16 cellular contexts compared by ENCODE assay signal in the genomic region with DNA sequence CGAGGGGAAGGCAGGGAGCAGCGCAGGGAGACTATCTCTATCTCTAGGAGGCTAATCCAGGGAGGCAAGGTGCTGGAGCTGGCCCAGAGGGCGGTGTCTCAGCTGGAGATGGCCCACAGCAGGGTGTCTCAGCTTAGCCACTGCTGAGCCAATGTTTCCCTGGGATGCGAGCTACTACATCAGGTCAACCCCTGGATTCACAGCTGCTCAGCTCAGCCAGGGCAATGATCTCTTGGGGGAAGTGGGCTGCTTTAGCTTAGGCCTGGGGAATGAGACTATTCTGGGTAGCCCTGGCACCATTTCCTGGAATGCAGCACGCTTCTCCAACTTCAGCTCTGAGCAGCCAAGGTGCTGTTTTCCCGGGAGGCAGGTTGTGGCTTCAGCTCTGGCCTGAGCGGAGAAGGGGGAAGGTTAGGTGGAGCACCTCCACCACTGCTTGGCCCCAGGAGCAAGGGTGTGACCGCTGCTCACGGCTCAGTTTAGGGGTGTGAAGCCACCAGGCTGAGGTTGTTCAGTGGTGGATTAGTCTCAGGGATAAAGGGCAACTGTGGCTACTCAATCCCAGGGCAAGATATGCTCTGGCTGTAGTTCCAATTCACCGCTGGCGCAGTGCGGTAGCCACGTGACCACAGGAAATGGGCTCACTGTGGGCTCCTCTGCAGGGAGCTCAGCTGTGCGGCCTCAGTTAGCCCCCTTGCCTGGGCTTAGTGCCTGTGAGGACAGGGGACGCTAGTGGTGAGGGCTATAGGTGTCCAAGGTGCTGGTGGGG. TPM values are rescaled to one million over a fixed set of nuclear protein-coding genes. Genes with fewer than 3 reads are reported as not detected.
DNase-seq lines count a peak whose midpoint lies in the region; ATAC-seq, FAIRE-seq and TF ChIP-seq lines count a peak whose summit lies in the region.
"Had no signal": no experiment of that assay in that cellular context is flagged by ENCODE, and none has a peak within 500 bp of the region (broad histone marks: within the 10 kb centered on the region; RNA-seq: fewer than 3 reads in every experiment).

No MANE protein-coding gene starts in this region.

- ATAC-seq in HCT116 (peak; percentile 63), K562 (peak; percentile 88)
- ATAC-seq in natural killer cell treated with Interleukin-12 subunit alpha and Interleukin-12 subunit beta and Interleukin-15 and Interleukin-18, amount 100 ng/mL, for 72 hours: peak; percentile 36 to 72
- ATAC-seq: body of pancreas had no signal

- WGBS in K562 (ENCODE audit: insufficient coverage, low coverage, missing lambda C conversion rate): 31% methylated on average over 15 of the region's 15 CpGs

- no peaks in the 10 kb centered on the region for H3K79me2 ChIP-seq in HCT116 (ENCODE audit: insufficient read depth, low read length)
- peaks cover 4% of the 10 kb centered on the region for H3K79me2 ChIP-seq in K562 (ENCODE audit: control insufficient read depth, insufficient read depth, low read length)

- H3K27me3 ChIP-seq in HCT116 (ENCODE audit: insufficient read depth, low read length): no peaks in the 10 kb centered on the region
- H3K27me3 ChIP-seq in K562 (ENCODE audit: control insufficient read depth in 2 of 2, insufficient read depth in 2 of 2, low read length in 2 of 2): peaks cover 4 to 27% of the 10 kb centered on the region in 2 experiments; a peak in 3 of 5 replicates
- H3K27me3 ChIP-seq: body of pancreas, Peyer's patch had no signal

- H3K27ac Mint-ChIP-seq in natural killer cell treated with Interleukin-12 subunit alpha and Interleukin-12 subunit beta and Interleukin-15 and Interleukin-18, amount 100 ng/mL, for 72 hours: no peak overlapping the region

- peaks cover 3 to 7% of the 10 kb centered on the region in 2 experiments; a peak in 1 of 4 replicates for H3K4me1 ChIP-seq in HCT116 (ENCODE audit: control insufficient read depth in 1 of 2, insufficient read depth in 2 of 2, low read length in 2 of 2)
- H3K4me1 ChIP-seq in K562 (replicated peaks in 1 of 2; ENCODE audit: control insufficient read depth in 2 of 2, insufficient read depth in 2 of 2, low read length in 2 of 2): peaks cover 12 to 28% of the 10 kb centered on the region in 2 experiments; a peak in 4 of 5 replicates
- H3K4me1 ChIP-seq: BE2C, Peyer's patch had no signal

- H3K4me3 Mint-ChIP-seq in natural killer cell treated with Interleukin-12 subunit alpha and Interleukin-12 subunit beta and Interleukin-15 and Interleukin-18, amount 100 ng/mL, for 72 hours: no peak overlapping the region

- CTCF ChIA-PET in HCT116 (lab: Charles Lee): no interaction called here
- CTCF ChIA-PET in K562 (lab: Yijun Ruan, JAX; ENCODE audit: low intra/inter-chr PET ratio): no interaction called here

- no peaks in the 10 kb centered on the region for H3K36me3 Mint-ChIP-seq in natural killer cell treated with Interleukin-12 subunit alpha and Interleukin-12 subunit beta and Interleukin-15 and Interleukin-18, amount 100 ng/mL, for 72 hours

- H3K9me3 ChIP-seq in HCT116 (ENCODE audit: control insufficient read depth in 1 of 2, insufficient read depth in 1 of 2, low read depth in 1 of 2, low read length in 2 of 2): no peaks in the 10 kb centered on the region
- no peaks in the 10 kb centered on the region for H3K9me3 ChIP-seq in K562 (replicated peaks; ENCODE audit: control insufficient read depth, insufficient read depth, low read depth, low read length)
- H3K9me3 ChIP-seq: BE2C, body of pancreas, Peyer's patch had no signal

- no peak for TF ChIP-seq RAD21 in HCT116 (IDR thresholded peaks at IDR 0.05; ENCODE audit: low read depth)
- TF ChIP-seq RAD21 in K562 (CRISPR knock-in tag; conservative IDR thresholded peaks at IDR 0.05 in 1 of 2, IDR thresholded peaks at IDR 0.05 in 1 of 2): no peak

- DNase-seq in HCT116 (ENCODE audit: low read depth, low spot score) (no peak), K562 (ENCODE audit: extremely low read depth in 1 of 4, low spot score in 3 of 4) (peak in 2 of 4 experiments; percentile 52 to 58), NCI-H1930 (lab: John Stamatoyannopoulos, UW) (no peak), SIG-M5 (lab: John Stamatoyannopoulos, UW) (no peak), cerebellar cortex (ENCODE audit: low spot score) (no peak)
- DNase-seq in natural killer cell treated with Interleukin-12 subunit alpha and Interleukin-12 subunit beta and Interleukin-15 and Interleukin-18, amount 100 ng/mL, for 72 hours (ENCODE audit: low spot score): no peak
- DNase-seq: BE2C; body of pancreas; DMS153; effector CD4-positive, alpha-beta T cell; hippocampal formation; NCI-H187 treated with DMSO at 0.1 percent for 48 hours; NCI-H510A; Peyer's patch had no signal

- RAD21 ChIA-PET in HCT116 (lab: Charles Lee; ENCODE audit: low non-redundant PET in 1 of 2, low total read pairs in 2 of 2, uncharacterized antibody in 2 of 2, unreplicated experiment in 2 of 2): no interaction called here

- TF ChIP-seq EP300 in K562 (IDR thresholded peaks at IDR 0.05; ENCODE audit: low read length): no peak

- no peak for TF ChIP-seq CTCF in HCT116 (IDR thresholded peaks at IDR 0.05 in 2 of 3, conservative IDR thresholded peaks at IDR 0.05 in 1 of 3; ENCODE audit: borderline replicate concordance in 1 of 3, insufficient read depth in 1 of 3, low read depth in 2 of 3, low read length in 2 of 3)
- no peak for TF ChIP-seq CTCF in K562 (IDR thresholded peaks at IDR 0.05 in 2 of 3, conservative IDR thresholded peaks at IDR 0.05 in 1 of 3; ENCODE audit: insufficient read depth in 2 of 3, low read depth in 1 of 3, low read length in 3 of 3)

- H2AFZ ChIP-seq in HCT116 (ENCODE audit: low read depth, low read length, poor library complexity, severe bottlenecking): no peak overlapping the region
- no peak overlapping the region for H2AFZ ChIP-seq in K562 (ENCODE audit: low read depth, low read length)

- intact Hi-C loops in HCT116 (cut with micrococcal nuclease): no loop called here
- intact Hi-C loops in K562 (cut with micrococcal nuclease): no loop called here

- no peak overlapping the region; the same call in 1 of the 2 replicates for H3K27ac ChIP-seq in HCT116 (ENCODE audit: low read depth, low read length)
- H3K27ac ChIP-seq in K562 (ENCODE audit: extremely low read depth, low read depth, low read length): no peak overlapping the region
- H3K27ac ChIP-seq: body of pancreas, Peyer's patch, VCaP had no signal

- BruUV-seq in HCT116 (replicated peaks; lab: Mats Ljungman, UMichigan) (no TSS peak), K562 (replicated peaks; lab: Mats Ljungman, UMichigan) (no TSS peak)

- TF ChIP-seq POLR2A in HCT116 (IDR thresholded peaks at IDR 0.05; ENCODE audit: borderline replicate concordance, extremely low read depth, insufficient read depth, insufficient read length) (no peak), K562 (conservative IDR thresholded peaks at IDR 0.05) (no peak)

- H4K20me1 ChIP-seq in HCT116 (ENCODE audit: insufficient read depth): no peaks in the 10 kb centered on the region
- H4K20me1 ChIP-seq in K562 (replicated peaks; ENCODE audit: control insufficient read depth, insufficient read depth, low read length): no peaks in the 10 kb centered on the region

- H3K36me3 ChIP-seq in HCT116 (ENCODE audit: control insufficient read depth in 1 of 2, insufficient read depth in 2 of 2, low read length in 2 of 2): no peaks in the 10 kb centered on the region
- no peaks in the 10 kb centered on the region for H3K36me3 ChIP-seq in K562 (ENCODE audit: control insufficient read depth, insufficient read depth, low read length)
- H3K36me3 ChIP-seq: BE2C, Peyer's patch had no signal

- H3K4me3 ChIP-seq in HCT116 (replicated peaks in 1 of 2; ENCODE audit: low read depth in 1 of 2, low read length in 2 of 2): no peak overlapping the region
- no peak overlapping the region for H3K4me3 ChIP-seq in K562
- H3K4me3 ChIP-seq: body of pancreas, Peyer's patch had no signal

- peaks cover 4 to 10% of the 10 kb centered on the region in 2 donors for H3K27me3 Mint-ChIP-seq in natural killer cell treated with Interleukin-12 subunit alpha and Interleukin-12 subunit beta and Interleukin-15 and Interleukin-18, amount 100 ng/mL, for 72 hours

- in situ Hi-C loops in K562 (cut with MboI): no loop called here

- FAIRE-seq in K562 (lab: Jason Lieb, UNC): peak; percentile 75
- FAIRE-seq: GM19239 had no signal

- peaks cover 0 to 3% of the 10 kb centered on the region in 2 donors for H3K4me1 Mint-ChIP-seq in natural killer cell treated with Interleukin-12 subunit alpha and Interleukin-12 subunit beta and Interleukin-15 and Interleukin-18, amount 100 ng/mL, for 72 hours (ENCODE audit: low read depth in 2 of 2)

- POLR2A ChIA-PET in HCT116 (lab: Charles Lee) (no interaction called here), K562 (lab: Yijun Ruan, JAX) (interaction anchor here (1.0 to 1.9 kb wide), 7 partner anchors 9 to 71 kb away, joined by 3 to 7 read pairs (median 4); a partner anchor contains a TSS)

- H3K9me3 Mint-ChIP-seq in natural killer cell treated with Interleukin-12 subunit alpha and Interleukin-12 subunit beta and Interleukin-15 and Interleukin-18, amount 100 ng/mL, for 72 hours: no peaks in the 10 kb centered on the region

- no peaks in the 10 kb centered on the region for H3K9me1 ChIP-seq in K562 (ENCODE audit: control insufficient read depth, insufficient read depth, low read length)

- no peak overlapping the region for H3K4me2 ChIP-seq in HCT116 (ENCODE audit: low read length)
- H3K4me2 ChIP-seq in K562 (ENCODE audit: insufficient read depth, low read length): no peak overlapping the region; the same call in 1 of the 2 replicates

- no peaks in the 10 kb centered on the region for H3K9me2 ChIP-seq in HCT116 (ENCODE audit: insufficient read depth)

- H3K9ac ChIP-seq in HCT116 (ENCODE audit: low read length) (no peak overlapping the region), K562 (ENCODE audit: insufficient read depth in 1 of 2, low read depth in 2 of 2, low read length in 2 of 2) (peak overlapping the region in 1 of 2 experiments; percentile 46; a peak in 2 of 4 replicates)

RNA-seq across cellular contexts. Expression of a gene that starts 5.2 kb away (rescaled TPM):
- total RNA-seq in HCT116 (2021; ENCODE audit: unreplicated experiment) (0.39 TPM), K562 (2014; rRNA removed) (61.3 and 77.8 TPM in 2 replicates), K562 (2014; rRNA removed; fragmentation: Illumina TruSeq; extraction: Trizol) (41.5 and 43.6 TPM in 2 replicates), K562 (2015; rRNA removed; fragmentation: Illumina TruSeq; extraction: Trizol) (41.7 and 43.7 TPM in 2 replicates), K562 (2021) (113 and 121 TPM in 2 replicates)
- polyA plus RNA-seq in HCT116 (2012): not detected in 2 replicates
- 205 and 513 TPM in 2 replicates for total RNA-seq in K562 (2011; cell fraction: chromatin; rRNA removed; ENCODE audit: low replicate concordance)
- 438 and 448 TPM in 2 replicates for total RNA-seq in K562 (2011; cell fraction: nucleolus; rRNA removed)
- total RNA-seq in K562 (2011; cell fraction: nucleoplasm; rRNA removed): 292 and 307 TPM in 2 replicates
- polyA plus RNA-seq in K562 (2011; rRNA removed) (112 and 157 TPM in 2 replicates), K562 (2014; fragmentation: Illumina TruSeq; extraction: Trizol) (76.1 and 104 TPM in 2 replicates), K562 (2014; fragmentation: Nextera tagmentation; extraction: Ambion mirVana) (10 to 100 TPM; 12.1 to 21.0 TPM), K562 (2014; rRNA removed) (106 and 107 TPM in 2 replicates)
- 149 and 221 TPM in 2 replicates for polyA plus RNA-seq in K562 (2011; cell fraction: cytosol; rRNA removed)
- polyA plus RNA-seq in K562 (2011; cell fraction: nucleus; rRNA removed): 780 and 951 TPM in 2 replicates
- polyA plus RNA-seq in K562 (2012): 109 and 148 TPM in 2 replicates
- 23.0 and 37.7 TPM in 2 replicates for polyA minus RNA-seq in K562 (2011; rRNA and poly(A)+ RNA removed)
- polyA minus RNA-seq in K562 (2011; cell fraction: cytosol; rRNA and poly(A)+ RNA removed): 26.8 and 31.8 TPM in 2 replicates
- polyA minus RNA-seq in K562 (2011; cell fraction: nucleus; rRNA and poly(A)+ RNA removed): 53.4 and 78.8 TPM in 2 replicates
- total RNA-seq in natural killer cell treated with Interleukin-12 subunit alpha and Interleukin-12 subunit beta and Interleukin-15 and Interleukin-18, amount 100 ng/mL, for 72 hours: 10 to 100 TPM in 1 of 2 donors, under 1 TPM in 1; 0.53 to 21.5 TPM

RNA-seq across cellular contexts. Expression of a gene that starts 13.6 kb away (rescaled TPM):
- not detected for total RNA-seq in HCT116 (2021; ENCODE audit: unreplicated experiment)
- not detected in 2 replicates for polyA plus RNA-seq in HCT116 (2012)
- total RNA-seq in K562 (2011; cell fraction: chromatin; rRNA removed; ENCODE audit: low replicate concordance): not detected in 2 replicates
- total RNA-seq in K562 (2011; cell fraction: nucleolus; rRNA removed): not detected in 2 replicates
- not detected in 2 replicates for total RNA-seq in K562 (2011; cell fraction: nucleoplasm; rRNA removed)
- total RNA-seq in K562 (2014; rRNA removed): not detected in 2 replicates
- not detected in 2 replicates for total RNA-seq in K562 (2014; rRNA removed; fragmentation: Illumina TruSeq; extraction: Trizol)
- total RNA-seq in K562 (2015; rRNA removed; fragmentation: Illumina TruSeq; extraction: Trizol): not detected in 2 replicates
- not detected in 2 replicates for total RNA-seq in K562 (2021)
- polyA plus RNA-seq in K562 (2011; rRNA removed): not detected in 2 replicates
- polyA plus RNA-seq in K562 (2011; cell fraction: cytosol; rRNA removed): not detected in 2 replicates
- not detected in 2 replicates for polyA plus RNA-seq in K562 (2011; cell fraction: nucleus; rRNA removed)
- polyA plus RNA-seq in K562 (2012): not detected in 2 replicates
- polyA plus RNA-seq in K562 (2014; fragmentation: Illumina TruSeq; extraction: Trizol): not detected in 2 replicates
- not detected for polyA plus RNA-seq in K562 (2014; fragmentation: Nextera tagmentation; extraction: Ambion mirVana)
- not detected in 2 replicates for polyA plus RNA-seq in K562 (2014; rRNA removed)
- polyA minus RNA-seq in K562 (2011; rRNA and poly(A)+ RNA removed): 0.18 TPM in 1 of 2 replicates, not detected in the other
- not detected in 2 replicates for polyA minus RNA-seq in K562 (2011; cell fraction: cytosol; rRNA and poly(A)+ RNA removed)
- not detected in 2 replicates for polyA minus RNA-seq in K562 (2011; cell fraction: nucleus; rRNA and poly(A)+ RNA removed)
- total RNA-seq in natural killer cell treated with Interleukin-12 subunit alpha and Interleukin-12 subunit beta and Interleukin-15 and Interleukin-18, amount 100 ng/mL, for 72 hours: not detected
- total RNA-seq: body of pancreas, Peyer's patch had no signal

RNA-seq across cellular contexts. Expression of a gene that starts 18.2 kb away (rescaled TPM):
- total RNA-seq in HCT116 (2021; ENCODE audit: unreplicated experiment) (2.3 TPM), K562 (2014; rRNA removed) (0.24 TPM in 1 of 2 replicates, not detected in the other), K562 (2014; rRNA removed; fragmentation: Illumina TruSeq; extraction: Trizol) (not detected in 2 replicates), K562 (2015; rRNA removed; fragmentation: Illumina TruSeq; extraction: Trizol) (0.25 TPM in 1 of 2 replicates, not detected in the other), K562 (2021) (0.35 and 0.40 TPM in 2 replicates)
- polyA plus RNA-seq in HCT116 (2012): 1.4 and 2.3 TPM in 2 replicates
- 1.4 TPM in 1 of 2 replicates, not detected in the other for total RNA-seq in K562 (2011; cell fraction: chromatin; rRNA removed; ENCODE audit: low replicate concordance)
- 0.83 TPM in 1 of 2 replicates, not detected in the other for total RNA-seq in K562 (2011; cell fraction: nucleolus; rRNA removed)
- total RNA-seq in K562 (2011; cell fraction: nucleoplasm; rRNA removed): not detected in 2 replicates
- polyA plus RNA-seq in K562 (2011; rRNA removed) (0.43 and 0.58 TPM in 2 replicates), K562 (2014; fragmentation: Illumina TruSeq; extraction: Trizol) (0.40 TPM in 1 of 2 replicates, not detected in the other), K562 (2014; fragmentation: Nextera tagmentation; extraction: Ambion mirVana) (not detected), K562 (2014; rRNA removed) (0.33 and 0.49 TPM in 2 replicates)
- polyA plus RNA-seq in K562 (2011; cell fraction: cytosol; rRNA removed): 0.40 and 0.46 TPM in 2 replicates
- 1.2 and 1.5 TPM in 2 replicates for polyA plus RNA-seq in K562 (2011; cell fraction: nucleus; rRNA removed)
- polyA plus RNA-seq in K562 (2012): 0.87 and 2.6 TPM in 2 replicates
- polyA minus RNA-seq in K562 (2011; rRNA and poly(A)+ RNA removed): 0.45 TPM in 1 of 2 replicates, not detected in the other
- polyA minus RNA-seq in K562 (2011; cell fraction: cytosol; rRNA and poly(A)+ RNA removed): not detected in 2 replicates
- 0.56 and 0.67 TPM in 2 replicates for polyA minus RNA-seq in K562 (2011; cell fraction: nucleus; rRNA and poly(A)+ RNA removed)
- 10 to 100 TPM in 1 of 2 donors, 1 to 10 TPM in 1; 3.8 to 22.1 TPM for total RNA-seq in natural killer cell treated with Interleukin-12 subunit alpha and Interleukin-12 subunit beta and Interleukin-15 and Interleukin-18, amount 100 ng/mL, for 72 hours
- total RNA-seq: body of pancreas had no signal

RNA-seq across cellular contexts. Expression of a gene that starts 24.5 kb away (rescaled TPM):
- total RNA-seq in HCT116 (2021; ENCODE audit: unreplicated experiment) (not detected), K562 (2014; rRNA removed) (not detected in 2 replicates), K562 (2014; rRNA removed; fragmentation: Illumina TruSeq; extraction: Trizol) (not detected in 2 replicates), K562 (2015; rRNA removed; fragmentation: Illumina TruSeq; extraction: Trizol) (not detected in 2 replicates), K562 (2021) (not detected in 2 replicates)
- 0.08 and 0.09 TPM in 2 replicates for polyA plus RNA-seq in HCT116 (2012)
- not detected in 2 replicates for total RNA-seq in K562 (2011; cell fraction: chromatin; rRNA removed; ENCODE audit: low replicate concordance)
- total RNA-seq in K562 (2011; cell fraction: nucleolus; rRNA removed): not detected in 2 replicates
- total RNA-seq in K562 (2011; cell fraction: nucleoplasm; rRNA removed): not detected in 2 replicates
- polyA plus RNA-seq in K562 (2011; rRNA removed) (not detected in 2 replicates), K562 (2014; fragmentation: Illumina TruSeq; extraction: Trizol) (not detected in 2 replicates), K562 (2014; fragmentation: Nextera tagmentation; extraction: Ambion mirVana) (not detected), K562 (2014; rRNA removed) (not detected in 2 replicates)
- not detected in 2 replicates for polyA plus RNA-seq in K562 (2011; cell fraction: cytosol; rRNA removed)
- polyA plus RNA-seq in K562 (2011; cell fraction: nucleus; rRNA removed): not detected in 2 replicates
- 0.06 TPM in 1 of 2 replicates, not detected in the other for polyA plus RNA-seq in K562 (2012)
- not detected in 2 replicates for polyA minus RNA-seq in K562 (2011; rRNA and poly(A)+ RNA removed)
- polyA minus RNA-seq in K562 (2011; cell fraction: cytosol; rRNA and poly(A)+ RNA removed): not detected in 2 replicates
- polyA minus RNA-seq in K562 (2011; cell fraction: nucleus; rRNA and poly(A)+ RNA removed): not detected in 2 replicates
- not detected for total RNA-seq in natural killer cell treated with Interleukin-12 subunit alpha and Interleukin-12 subunit beta and Interleukin-15 and Interleukin-18, amount 100 ng/mL, for 72 hours
- total RNA-seq: body of pancreas, Peyer's patch had no signal

RNA-seq across cellular contexts. Expression of a gene that starts 34.8 kb away (rescaled TPM):
- total RNA-seq in HCT116 (2021; ENCODE audit: unreplicated experiment): 239 TPM
- 345 and 434 TPM in 2 replicates for polyA plus RNA-seq in HCT116 (2012)
- total RNA-seq in K562 (2011; cell fraction: chromatin; rRNA removed; ENCODE audit: low replicate concordance): 7.2 and 24.7 TPM in 2 replicates
- total RNA-seq in K562 (2011; cell fraction: nucleolus; rRNA removed): 37.5 and 47.0 TPM in 2 replicates
- 31.9 and 34.9 TPM in 2 replicates for total RNA-seq in K562 (2011; cell fraction: nucleoplasm; rRNA removed)
- 285 and 395 TPM in 2 replicates for total RNA-seq in K562 (2014; rRNA removed)
- 29.4 and 63.2 TPM in 2 replicates for total RNA-seq in K562 (2014; rRNA removed; fragmentation: Illumina TruSeq; extraction: Trizol)
- total RNA-seq in K562 (2015; rRNA removed; fragmentation: Illumina TruSeq; extraction: Trizol): 219 and 223 TPM in 2 replicates
- total RNA-seq in K562 (2021): 237 and 268 TPM in 2 replicates
- 206 and 220 TPM in 2 replicates for polyA plus RNA-seq in K562 (2011; rRNA removed)
- polyA plus RNA-seq in K562 (2011; cell fraction: cytosol; rRNA removed): 693 and 1,390 TPM in 2 replicates
- 132 and 211 TPM in 2 replicates for polyA plus RNA-seq in K562 (2011; cell fraction: nucleus; rRNA removed)
- 297 and 487 TPM in 2 replicates for polyA plus RNA-seq in K562 (2012)
- 180 and 344 TPM in 2 replicates for polyA plus RNA-seq in K562 (2014; fragmentation: Illumina TruSeq; extraction: Trizol)
- 100 to 1,000 TPM; 764 to 791 TPM for polyA plus RNA-seq in K562 (2014; fragmentation: Nextera tagmentation; extraction: Ambion mirVana)
- 298 and 313 TPM in 2 replicates for polyA plus RNA-seq in K562 (2014; rRNA removed)
- 34.5 and 73.6 TPM in 2 replicates for polyA minus RNA-seq in K562 (2011; rRNA and poly(A)+ RNA removed)
- polyA minus RNA-seq in K562 (2011; cell fraction: cytosol; rRNA and poly(A)+ RNA removed): 64.8 and 95.8 TPM in 2 replicates
- polyA minus RNA-seq in K562 (2011; cell fraction: nucleus; rRNA and poly(A)+ RNA removed): 15.5 and 22.3 TPM in 2 replicates
- total RNA-seq in natural killer cell treated with Interleukin-12 subunit alpha and Interleukin-12 subunit beta and Interleukin-15 and Interleukin-18, amount 100 ng/mL, for 72 hours: 100 to 1,000 TPM; 196 to 201 TPM
